In the genomic region with DNA sequence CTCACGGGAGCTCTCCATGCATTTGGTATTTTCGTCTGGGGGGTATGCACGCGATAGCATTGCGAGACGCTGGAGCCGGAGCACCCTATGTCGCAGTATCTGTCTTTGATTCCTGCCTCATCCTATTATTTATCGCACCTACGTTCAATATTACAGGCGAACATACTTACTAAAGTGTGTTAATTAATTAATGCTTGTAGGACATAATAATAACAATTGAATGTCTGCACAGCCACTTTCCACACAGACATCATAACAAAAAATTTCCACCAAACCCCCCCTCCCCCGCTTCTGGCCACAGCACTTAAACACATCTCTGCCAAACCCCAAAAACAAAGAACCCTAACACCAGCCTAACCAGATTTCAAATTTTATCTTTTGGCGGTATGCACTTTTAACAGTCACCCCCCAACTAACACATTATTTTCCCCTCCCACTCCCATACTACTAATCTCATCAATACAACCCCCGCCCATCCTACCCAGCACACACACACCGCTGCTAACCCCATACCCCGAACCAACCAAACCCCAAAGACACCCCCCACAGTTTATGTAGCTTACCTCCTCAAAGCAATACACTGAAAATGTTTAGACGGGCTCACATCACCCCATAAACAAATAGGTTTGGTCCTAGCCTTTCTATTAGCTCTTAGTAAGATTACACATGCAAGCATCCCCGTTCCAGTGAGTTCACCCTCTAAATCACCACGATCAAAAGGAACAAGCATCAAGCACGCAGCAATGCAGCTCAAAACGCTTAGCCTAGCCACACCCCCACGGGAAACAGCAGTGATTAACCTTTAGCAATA, we compare ENCODE assay signal across 2 cellular contexts.
TF ChIP-seq lines count a peak whose summit lies in the region.

No MANE protein-coding gene starts in this region.

TF ChIP-seq in HepG2, 621 proteins besides CTCF, POLR2A, EP300 and RAD21 (continued from another document):
- TF ChIP-seq, protein P1, sequence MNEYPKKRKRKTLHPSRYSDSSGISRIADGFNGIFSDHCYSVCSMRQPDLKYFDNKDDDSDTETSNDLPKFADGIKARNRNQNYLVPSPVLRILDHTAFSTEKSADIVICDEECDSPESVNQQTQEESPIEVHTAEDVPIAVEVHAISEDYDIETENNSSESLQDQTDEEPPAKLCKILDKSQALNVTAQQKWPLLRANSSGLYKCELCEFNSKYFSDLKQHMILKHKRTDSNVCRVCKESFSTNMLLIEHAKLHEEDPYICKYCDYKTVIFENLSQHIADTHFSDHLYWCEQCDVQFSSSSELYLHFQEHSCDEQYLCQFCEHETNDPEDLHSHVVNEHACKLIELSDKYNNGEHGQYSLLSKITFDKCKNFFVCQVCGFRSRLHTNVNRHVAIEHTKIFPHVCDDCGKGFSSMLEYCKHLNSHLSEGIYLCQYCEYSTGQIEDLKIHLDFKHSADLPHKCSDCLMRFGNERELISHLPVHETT (CRISPR knock-in tag; conservative IDR thresholded peaks at IDR 0.05), result no peak
- TF ChIP-seq ZNF20 (CRISPR knock-in tag; IDR thresholded peaks at IDR 0.05) (no peak), SOX6 (IDR thresholded peaks at IDR 0.05) (no peak), SOX6 (CRISPR knock-in tag; IDR thresholded peaks at IDR 0.05) (no peak), PCBP2 (optimal IDR thresholded peaks at IDR 0.05; ENCODE audit: low read depth, low read length, poor library complexity, severe bottlenecking) (peak; percentile 100), ZNF777 (CRISPR knock-in tag; IDR thresholded peaks at IDR 0.05) (no peak), FOXK1 (CRISPR knock-in tag; IDR thresholded peaks at IDR 0.05; ENCODE audit: borderline replicate concordance, low read depth) (no peak), U2AF1 (optimal IDR thresholded peaks at IDR 0.05; ENCODE audit: low read depth, low read length) (peak; percentile 100), RBM22 (optimal IDR thresholded peaks at IDR 0.05; ENCODE audit: low read length) (peak; percentile 100), HNRNPH1 (optimal IDR thresholded peaks at IDR 0.05; ENCODE audit: low read depth, low read length) (peak; percentile 98), TOPORS (CRISPR knock-in tag; IDR thresholded peaks at IDR 0.05) (no peak), SRSF1 (optimal IDR thresholded peaks at IDR 0.05; ENCODE audit: low read depth, low read length) (peak; percentile 100)

TF ChIP-seq in K562, 482 proteins besides CTCF, POLR2A, EP300 and RAD21 (continued from another document):
- TF ChIP-seq FUS (optimal IDR thresholded peaks at IDR 0.05; ENCODE audit: low read depth, low read length) (peak; percentile 100), EHMT2 (IDR thresholded peaks at IDR 0.05) (no peak), ZNF780A (CRISPR knock-in tag; IDR thresholded peaks at IDR 0.05) (no peak), ESRRA (IDR thresholded peaks at IDR 0.05; ENCODE audit: borderline replicate concordance, low read depth) (no peak), NR3C1 (CRISPR knock-in tag; IDR thresholded peaks at IDR 0.05) (no peak), HDAC3 (IDR thresholded peaks at IDR 0.05; ENCODE audit: borderline replicate concordance, partially characterized antibody) (no peak), SAP30 (IDR thresholded peaks at IDR 0.05; ENCODE audit: borderline replicate concordance, insufficient read depth, low read depth, low read length, poor library complexity, severe bottlenecking) (no peak)
- TF ChIP-seq, protein P2, sequence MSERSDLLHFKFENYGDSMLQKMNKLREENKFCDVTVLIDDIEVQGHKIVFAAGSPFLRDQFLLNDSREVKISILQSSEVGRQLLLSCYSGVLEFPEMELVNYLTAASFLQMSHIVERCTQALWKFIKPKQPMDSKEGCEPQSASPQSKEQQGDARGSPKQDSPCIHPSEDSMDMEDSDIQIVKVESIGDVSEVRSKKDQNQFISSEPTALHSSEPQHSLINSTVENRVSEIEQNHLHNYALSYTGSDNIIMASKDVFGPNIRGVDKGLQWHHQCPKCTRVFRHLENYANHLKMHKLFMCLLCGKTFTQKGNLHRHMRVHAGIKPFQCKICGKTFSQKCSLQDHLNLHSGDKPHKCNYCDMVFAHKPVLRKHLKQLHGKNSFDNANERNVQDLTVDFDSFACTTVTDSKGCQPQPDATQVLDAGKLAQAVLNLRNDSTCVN (CRISPR knock-in tag; IDR thresholded peaks at IDR 0.05), result no peak
- TF ChIP-seq, protein P3, sequence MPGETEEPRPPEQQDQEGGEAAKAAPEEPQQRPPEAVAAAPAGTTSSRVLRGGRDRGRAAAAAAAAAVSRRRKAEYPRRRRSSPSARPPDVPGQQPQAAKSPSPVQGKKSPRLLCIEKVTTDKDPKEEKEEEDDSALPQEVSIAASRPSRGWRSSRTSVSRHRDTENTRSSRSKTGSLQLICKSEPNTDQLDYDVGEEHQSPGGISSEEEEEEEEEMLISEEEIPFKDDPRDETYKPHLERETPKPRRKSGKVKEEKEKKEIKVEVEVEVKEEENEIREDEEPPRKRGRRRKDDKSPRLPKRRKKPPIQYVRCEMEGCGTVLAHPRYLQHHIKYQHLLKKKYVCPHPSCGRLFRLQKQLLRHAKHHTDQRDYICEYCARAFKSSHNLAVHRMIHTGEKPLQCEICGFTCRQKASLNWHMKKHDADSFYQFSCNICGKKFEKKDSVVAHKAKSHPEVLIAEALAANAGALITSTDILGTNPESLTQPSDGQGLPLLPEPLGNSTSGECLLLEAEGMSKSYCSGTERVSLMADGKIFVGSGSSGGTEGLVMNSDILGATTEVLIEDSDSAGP (CRISPR knock-in tag; IDR thresholded peaks at IDR 0.05), result no peak
- TF ChIP-seq, protein P4, sequence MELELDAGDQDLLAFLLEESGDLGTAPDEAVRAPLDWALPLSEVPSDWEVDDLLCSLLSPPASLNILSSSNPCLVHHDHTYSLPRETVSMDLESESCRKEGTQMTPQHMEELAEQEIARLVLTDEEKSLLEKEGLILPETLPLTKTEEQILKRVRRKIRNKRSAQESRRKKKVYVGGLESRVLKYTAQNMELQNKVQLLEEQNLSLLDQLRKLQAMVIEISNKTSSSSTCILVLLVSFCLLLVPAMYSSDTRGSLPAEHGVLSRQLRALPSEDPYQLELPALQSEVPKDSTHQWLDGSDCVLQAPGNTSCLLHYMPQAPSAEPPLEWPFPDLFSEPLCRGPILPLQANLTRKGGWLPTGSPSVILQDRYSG (tag; conservative IDR thresholded peaks at IDR 0.05; ENCODE audit: low read depth), result no peak
- TF ChIP-seq, protein P5, sequence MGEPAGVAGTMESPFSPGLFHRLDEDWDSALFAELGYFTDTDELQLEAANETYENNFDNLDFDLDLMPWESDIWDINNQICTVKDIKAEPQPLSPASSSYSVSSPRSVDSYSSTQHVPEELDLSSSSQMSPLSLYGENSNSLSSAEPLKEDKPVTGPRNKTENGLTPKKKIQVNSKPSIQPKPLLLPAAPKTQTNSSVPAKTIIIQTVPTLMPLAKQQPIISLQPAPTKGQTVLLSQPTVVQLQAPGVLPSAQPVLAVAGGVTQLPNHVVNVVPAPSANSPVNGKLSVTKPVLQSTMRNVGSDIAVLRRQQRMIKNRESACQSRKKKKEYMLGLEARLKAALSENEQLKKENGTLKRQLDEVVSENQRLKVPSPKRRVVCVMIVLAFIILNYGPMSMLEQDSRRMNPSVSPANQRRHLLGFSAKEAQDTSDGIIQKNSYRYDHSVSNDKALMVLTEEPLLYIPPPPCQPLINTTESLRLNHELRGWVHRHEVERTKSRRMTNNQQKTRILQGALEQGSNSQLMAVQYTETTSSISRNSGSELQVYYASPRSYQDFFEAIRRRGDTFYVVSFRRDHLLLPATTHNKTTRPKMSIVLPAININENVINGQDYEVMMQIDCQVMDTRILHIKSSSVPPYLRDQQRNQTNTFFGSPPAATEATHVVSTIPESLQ (CRISPR knock-in tag; IDR thresholded peaks at IDR 0.05), result no peak
